5 cellular contexts compared by ENCODE assay signal in the genomic region with DNA sequence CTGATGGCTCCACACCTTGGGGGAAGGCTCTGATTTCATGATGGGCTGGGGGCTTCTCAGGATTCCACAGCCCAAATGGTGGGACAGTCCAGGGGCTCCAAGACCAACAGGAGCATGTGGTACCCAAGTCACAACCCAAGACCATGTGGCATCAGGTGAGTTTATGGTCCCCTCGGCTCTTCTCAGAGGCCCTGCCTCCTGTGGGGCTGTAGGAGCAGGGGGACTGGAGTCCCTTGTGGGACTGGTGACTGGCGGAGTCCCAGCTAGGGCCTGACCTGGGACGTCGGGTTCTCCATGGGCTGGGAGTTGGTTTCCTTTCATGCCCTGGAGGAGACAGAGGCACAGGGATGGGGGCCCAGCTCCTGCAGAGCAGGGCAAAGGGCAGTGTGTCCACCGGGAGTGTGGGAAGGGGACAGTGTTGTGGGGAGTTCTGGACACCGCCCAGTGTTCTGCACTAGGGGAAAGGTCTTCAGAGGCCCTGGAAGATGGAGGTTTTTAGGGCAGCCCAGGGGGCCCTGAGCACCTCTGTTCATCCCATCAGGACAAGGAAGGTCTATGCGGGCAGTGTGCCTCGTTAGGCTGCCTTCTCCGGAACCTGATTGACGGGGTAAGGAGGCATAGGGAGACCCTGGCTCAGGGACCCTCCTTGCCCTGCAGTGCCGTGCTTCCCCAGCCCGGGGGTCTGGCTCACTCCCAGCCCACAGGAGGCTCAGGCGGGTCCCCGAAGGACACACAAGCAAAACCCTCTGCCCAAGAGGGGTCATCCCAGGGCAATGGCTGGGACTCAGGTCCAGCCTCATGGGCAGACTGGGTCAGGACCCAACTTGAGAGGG. TPM values are rescaled to one million over a fixed set of nuclear protein-coding genes. Genes with fewer than 3 reads are reported as not detected.
"Had no signal": no experiment of that assay in that cellular context is flagged by ENCODE, and none has a peak within 500 bp of the region (broad histone marks: within the 10 kb centered on the region; RNA-seq: fewer than 3 reads in every experiment).

No MANE protein-coding gene starts in this region.

RNA-seq across cellular contexts. Expression of a gene that starts 21.0 kb away (rescaled TPM):
- total RNA-seq: dermis blood vessel endothelial cell, epithelial cell of proximal tubule, glomerular endothelial cell had no signal
- polyA plus RNA-seq: keratinocyte, mammary epithelial cell had no signal
